8 cellular contexts compared by ENCODE assay signal in genomic region chr3:44338010-44338827, GRCh38. TPM values are rescaled to one million over a fixed set of nuclear protein-coding genes. Genes with fewer than 3 reads are reported as not detected.
DNase-seq lines count a peak whose midpoint lies in the region; ATAC-seq and TF ChIP-seq lines count a peak whose summit lies in the region.

Gene TCAIM, plus strand, starts transcription at chr3:44338766. Its CDS starts 16,017 bp downstream, at chr3:44354783.

- H3K4me3 ChIP-seq in left ventricle myocardium inferior (peak within 1 kb of the TSS; percentile 85), prostate gland (peak within 1 kb of the TSS; percentile 68 to 80), urinary bladder (ENCODE audit: low read depth, low read length) (peak within 1 kb of the TSS; percentile 68)

- peak; percentile 93 for ATAC-seq in HG02870 (IDR thresholded peaks at IDR 0.05; ENCODE audit: unreplicated experiment)

- peak; percentile 89 for TF ChIP-seq POLR2A in prostate gland (IDR thresholded peaks at IDR 0.05)

- TF ChIP-seq CTCF in GM13976 (IDR thresholded peaks at IDR 0.05; ENCODE audit: borderline replicate concordance, control extremely low read depth, extremely low read depth, insufficient read depth, missing control alignments) (no peak), left ventricle myocardium inferior (IDR thresholded peaks at IDR 0.05; ENCODE audit: borderline replicate concordance) (no peak), prostate gland (IDR thresholded peaks at IDR 0.05) (peak in 2 of 4 experiments; percentile 3 to 10)

- H3K9me3 ChIP-seq in left ventricle myocardium inferior (replicated peaks) (no peaks in the 10 kb centered on the region), prostate gland (no peaks in the 10 kb centered on the region)

- H3K27me3 ChIP-seq in left ventricle myocardium inferior (ENCODE audit: low read depth) (no peaks in the 10 kb centered on the region), prostate gland (replicated peaks; ENCODE audit: insufficient read depth) (no peaks in the 10 kb centered on the region)

- WGBS in prostate gland: under 1% methylated on average over 56 of the region's 77 CpGs
- WGBS in urinary bladder: under 1% methylated on average over 77 of the region's 77 CpGs

- in situ Hi-C loops in GM13976 (cut with MboI; ENCODE audit: low sequenced_read_pairs, unreplicated experiment): no loop called here

- H3K4me1 ChIP-seq in left ventricle myocardium inferior: peaks cover 53% of the 10 kb centered on the region
- H3K4me1 ChIP-seq in prostate gland (replicated peaks): no peaks in the 10 kb centered on the region
- no peaks in the 10 kb centered on the region for H3K4me1 ChIP-seq in urinary bladder (ENCODE audit: insufficient read depth)

- H3K36me3 ChIP-seq in left ventricle myocardium inferior: no peaks in the 10 kb centered on the region
- no peaks in the 10 kb centered on the region for H3K36me3 ChIP-seq in prostate gland
- H3K36me3 ChIP-seq in urinary bladder (ENCODE audit: insufficient read depth): no peaks in the 10 kb centered on the region

- intact Hi-C loops in T-helper 1 cell treated with Interleukin-12 subunit alpha and Interleukin-12 subunit beta and Interleukin-4 antibody, amounts not matched to agents 30 ng/mL and 1 ng/mL, for 36 hours (cut with micrococcal nuclease): loop anchor here (1.0 to 10.0 kb wide), 15 partner anchors 15 to 1736 kb away; partner anchors contain the start of genes ABHD5, ANO10, EXOSC7 and KIAA1143
- intact Hi-C loops in left ventricle myocardium inferior (cut with micrococcal nuclease): no loop called here
- intact Hi-C loops in prostate gland (cut with DNase I): no loop called here

- peak within 1 kb of the TSS; percentile 98 for H3K27ac ChIP-seq in left ventricle myocardium inferior (replicated peaks)
- peak within 1 kb of the TSS; percentile 94 to 97 for H3K27ac ChIP-seq in prostate gland
- peak within 1 kb of the TSS; percentile 92 for H3K27ac ChIP-seq in urinary bladder (ENCODE audit: low read depth)

- DNase-seq in GM13976 (ENCODE audit: low spot score): peak; percentile 98
- peak; percentile 81 for DNase-seq in NCI-H146 treated with DMSO at 0.1 percent for 48 hours (lab: John Stamatoyannopoulos, UW; ENCODE audit: unreplicated experiment)
- peak; percentile 96 for DNase-seq in amniotic stem cell (lab: John Stamatoyannopoulos, UW)
- peak; percentile 97 for DNase-seq in left ventricle myocardium inferior
- DNase-seq in prostate gland (ENCODE audit: low spot score): peak; percentile 98

RNA-seq across cellular contexts. Expression of gene TCAIM, which starts in this region (rescaled TPM):
- 16.2 TPM in 2 replicates for total RNA-seq in T-helper 1 cell treated with Interleukin-12 subunit alpha and Interleukin-12 subunit beta and Interleukin-4 antibody, amounts not matched to agents 30 ng/mL and 1 ng/mL, for 36 hours
- 35.9 TPM for total RNA-seq in left ventricle myocardium inferior
- 10 to 100 TPM; 36.2 to 39.7 TPM for total RNA-seq in prostate gland
- 50.4 TPM for total RNA-seq in urinary bladder
- 11.8 TPM for polyA plus RNA-seq in urinary bladder

Comparison
In these comparisons a context has a peak if more than half of its experiments do, and no peak if none do; other contexts are left out.
1. Peak in every context shown above with its lines: DNase-seq, ATAC-seq, H3K4me3 ChIP-seq and H3K27ac ChIP-seq.